ENCODE assay signal across 15 cellular contexts in genomic region chr2:68716948-68717661, GRCh38. TPM values are rescaled to one million over a fixed set of nuclear protein-coding genes. Genes with fewer than 3 reads are reported as not detected.
DNase-seq lines count a peak whose midpoint lies in the region; ATAC-seq and TF ChIP-seq lines count a peak whose summit lies in the region.
"Had no signal": no experiment of that assay in that cellular context is flagged by ENCODE, and none has a peak within 500 bp of the region (broad histone marks: within the 10 kb centered on the region; RNA-seq: fewer than 3 reads in every experiment).

No MANE protein-coding gene starts in this region.

- H3K79me2 ChIP-seq in hepatocyte: no peaks in the 10 kb centered on the region

- POLR2A ChIA-PET in activated CD8-positive, alpha-beta T cell treated with anti-CD3 and anti-CD28 coated beads, Interleukin-2, amount 10 ng/mL, durations not matched to agents 7 days and 5 days (lab: Charles Lee): interaction anchor here (0.8 to 3.9 kb wide), 7 partner anchors 10 to 191 kb away, joined by 3 to 21 read pairs (median 5); partner anchors contain the start of gene ARHGAP25
- POLR2A ChIA-PET in WTC11 (lab: Charles Lee): interaction anchor here (0.7 kb wide), 1 partner anchor 8 kb away, joined by 3 read pairs; no protein-coding TSS in a partner anchor
- POLR2A ChIA-PET in A673 (lab: Charles Lee; ENCODE audit: low non-redundant PET): no interaction called here

- H3K9me3 Mint-ChIP-seq in activated CD8-positive, alpha-beta T cell treated with anti-CD3 and anti-CD28 coated beads, Interleukin-2, amount 10 ng/mL, durations not matched to agents 7 days and 5 days (ENCODE audit: insufficient read depth): peaks cover 8% of the 10 kb centered on the region
- no peaks in the 10 kb centered on the region for H3K9me3 Mint-ChIP-seq in natural killer cell treated with Interleukin-12 subunit alpha and Interleukin-12 subunit beta and Interleukin-15 and Interleukin-18, amount 100 ng/mL, for 72 hours
- H3K9me3 Mint-ChIP-seq in WTC11: no peaks in the 10 kb centered on the region

- peak overlapping the region; percentile 85 for H3K27ac Mint-ChIP-seq in activated CD8-positive, alpha-beta T cell treated with anti-CD3 and anti-CD28 coated beads, Interleukin-2, amount 10 ng/mL, durations not matched to agents 7 days and 5 days
- peak overlapping the region; percentile 65 to 80 for H3K27ac Mint-ChIP-seq in natural killer cell treated with Interleukin-12 subunit alpha and Interleukin-12 subunit beta and Interleukin-15 and Interleukin-18, amount 100 ng/mL, for 72 hours
- no peak overlapping the region for H3K27ac Mint-ChIP-seq in WTC11

- peaks cover 4% of the 10 kb centered on the region for H3K36me3 Mint-ChIP-seq in activated CD8-positive, alpha-beta T cell treated with anti-CD3 and anti-CD28 coated beads, Interleukin-2, amount 10 ng/mL, durations not matched to agents 7 days and 5 days (ENCODE audit: low read depth)
- H3K36me3 Mint-ChIP-seq in natural killer cell treated with Interleukin-12 subunit alpha and Interleukin-12 subunit beta and Interleukin-15 and Interleukin-18, amount 100 ng/mL, for 72 hours: no peaks in the 10 kb centered on the region
- H3K36me3 Mint-ChIP-seq in WTC11: no peaks in the 10 kb centered on the region

- peak; percentile 17 for ATAC-seq in GM21786 (IDR thresholded peaks at IDR 0.05; ENCODE audit: unreplicated experiment)
- ATAC-seq in activated CD8-positive, alpha-beta T cell treated with anti-CD3 and anti-CD28 coated beads, Interleukin-2, amount 10 ng/mL, durations not matched to agents 7 days and 5 days: peak; percentile 57
- ATAC-seq in natural killer cell treated with Interleukin-12 subunit alpha and Interleukin-12 subunit beta and Interleukin-15 and Interleukin-18, amount 100 ng/mL, for 72 hours: peak; percentile 91 to 94
- no peak for ATAC-seq in WTC11
- ATAC-seq: upper lobe of right lung had no signal

- no peak overlapping the region for H3K4me3 Mint-ChIP-seq in activated CD8-positive, alpha-beta T cell treated with anti-CD3 and anti-CD28 coated beads, Interleukin-2, amount 10 ng/mL, durations not matched to agents 7 days and 5 days
- H3K4me3 Mint-ChIP-seq in natural killer cell treated with Interleukin-12 subunit alpha and Interleukin-12 subunit beta and Interleukin-15 and Interleukin-18, amount 100 ng/mL, for 72 hours: peak overlapping the region; percentile 53
- no peak overlapping the region for H3K4me3 Mint-ChIP-seq in WTC11

- no peak overlapping the region for H3K4me3 ChIP-seq in hepatocyte
- H3K4me3 ChIP-seq in A673 (ENCODE audit: low read depth, low read length, poor library complexity, severe bottlenecking): no peak overlapping the region
- H3K4me3 ChIP-seq: left ventricle myocardium inferior, upper lobe of right lung had no signal

- no peaks in the 10 kb centered on the region for H3K9me3 ChIP-seq in hepatocyte (ENCODE audit: low read depth)
- no peaks in the 10 kb centered on the region for H3K9me3 ChIP-seq in A673 (ENCODE audit: low read depth, low read length, poor library complexity, severe bottlenecking)
- H3K9me3 ChIP-seq: left ventricle myocardium inferior, upper lobe of right lung had no signal

- H3K9me2 ChIP-seq in hepatocyte (replicated peaks; ENCODE audit: insufficient read depth): no peaks in the 10 kb centered on the region

- H3K4me1 ChIP-seq in hepatocyte (ENCODE audit: insufficient read depth) (no peaks in the 10 kb centered on the region), A673 (ENCODE audit: insufficient read depth, low read length, poor library complexity, severe bottlenecking) (peaks cover 21% of the 10 kb centered on the region)

- H3K36me3 ChIP-seq in hepatocyte (replicated peaks; ENCODE audit: insufficient read depth, low read depth): no peaks in the 10 kb centered on the region
- H3K36me3 ChIP-seq in A673 (ENCODE audit: insufficient read depth, low read length, poor library complexity, severe bottlenecking): no peaks in the 10 kb centered on the region
- H3K36me3 ChIP-seq: left ventricle myocardium inferior, upper lobe of right lung had no signal

- WGBS in hepatocyte (ENCODE audit: low lambda C conversion rate, missing lambda C conversion rate): 84% methylated on average over 5 of the region's 5 CpGs

- DNase-seq in activated CD4-positive, alpha-beta T cell treated with anti-CD3 and anti-CD28 coated beads for 48 hours: peak; percentile 71
- no peak for DNase-seq in activated CD4-positive, alpha-beta T cell treated with anti-CD3 and anti-CD28 coated beads for 1 hour
- peak; percentile 75 for DNase-seq in activated CD8-positive, alpha-beta T cell treated with anti-CD3 and anti-CD28 coated beads, Interleukin-2, amount 10 ng/mL, durations not matched to agents 7 days and 5 days
- DNase-seq in natural killer cell treated with Interleukin-12 subunit alpha and Interleukin-12 subunit beta and Interleukin-15 and Interleukin-18, amount 100 ng/mL, for 72 hours (ENCODE audit: low spot score): peak; percentile 67
- no peak for DNase-seq in WTC11 (ENCODE audit: low spot score)
- no peak for DNase-seq in hepatocyte (ENCODE audit: low spot score)
- no peak for DNase-seq in A673 (ENCODE audit: low spot score)
- DNase-seq: activated effector memory CD4-positive, alpha-beta T cell treated with anti-CD3 and anti-CD28 coated beads, Interleukin-2, amount 50 U/mL, for 16 hours; cerebellar nuclear complex; erythroblast; hypothalamus; left ventricle myocardium inferior; NCI-H526; upper lobe of right lung had no signal

- H3K4me1 Mint-ChIP-seq in activated CD8-positive, alpha-beta T cell treated with anti-CD3 and anti-CD28 coated beads, Interleukin-2, amount 10 ng/mL, durations not matched to agents 7 days and 5 days (ENCODE audit: low read depth): peaks cover 88% of the 10 kb centered on the region
- peaks cover 65 to 77% of the 10 kb centered on the region in 2 donors for H3K4me1 Mint-ChIP-seq in natural killer cell treated with Interleukin-12 subunit alpha and Interleukin-12 subunit beta and Interleukin-15 and Interleukin-18, amount 100 ng/mL, for 72 hours (ENCODE audit: low read depth in 2 of 2)
- peaks cover 8% of the 10 kb centered on the region for H3K4me1 Mint-ChIP-seq in WTC11

- H3K27me3 Mint-ChIP-seq in activated CD8-positive, alpha-beta T cell treated with anti-CD3 and anti-CD28 coated beads, Interleukin-2, amount 10 ng/mL, durations not matched to agents 7 days and 5 days (ENCODE audit: low read depth): peaks cover 3% of the 10 kb centered on the region
- H3K27me3 Mint-ChIP-seq in natural killer cell treated with Interleukin-12 subunit alpha and Interleukin-12 subunit beta and Interleukin-15 and Interleukin-18, amount 100 ng/mL, for 72 hours: peaks cover 51 to 52% of the 10 kb centered on the region in 2 donors
- H3K27me3 Mint-ChIP-seq in WTC11 (ENCODE audit: low read depth): no peaks in the 10 kb centered on the region

- no peak overlapping the region for H3K27ac ChIP-seq in hepatocyte
- H3K27ac ChIP-seq in A673 (ENCODE audit: low read depth, low read length, poor library complexity, severe bottlenecking): no peak overlapping the region
- H3K27ac ChIP-seq: left ventricle myocardium inferior, upper lobe of right lung had no signal

- TF ChIP-seq CTCF in WTC11 (IDR thresholded peaks at IDR 0.05) (no peak), hepatocyte (IDR thresholded peaks at IDR 0.05; ENCODE audit: poor library complexity) (no peak), A673 (conservative IDR thresholded peaks at IDR 0.05; ENCODE audit: low read depth, low read length) (no peak)

- no peak overlapping the region for H2AFZ ChIP-seq in hepatocyte

- no peaks in the 10 kb centered on the region for H4K20me1 ChIP-seq in hepatocyte (ENCODE audit: insufficient read depth, poor library complexity, severe bottlenecking)

- no TSS peak for BruUV-seq in A673 (replicated peaks; lab: Mats Ljungman, UMichigan)

- CTCF ChIA-PET in activated CD8-positive, alpha-beta T cell treated with anti-CD3 and anti-CD28 coated beads, Interleukin-2, amount 10 ng/mL, durations not matched to agents 7 days and 5 days (lab: Charles Lee): interaction anchor here (0.9 to 23.9 kb wide), 13 partner anchors 9 to 252 kb away, joined by 3 to 449 read pairs (median 9); partner anchors contain the start of genes APLF, ARHGAP25 and FBXO48
- CTCF ChIA-PET in WTC11 (lab: Charles Lee): interaction anchor here (1.0 to 2.6 kb wide), 6 partner anchors 8 to 254 kb away, joined by 3 to 16 read pairs (median 6); partner anchors contain the start of genes APLF and FBXO48
- CTCF ChIA-PET in A673 (lab: Charles Lee): interaction anchor here (1.2 to 1.9 kb wide), 2 partner anchors 8 to 230 kb away, joined by 3 to 6 read pairs; no protein-coding TSS in a partner anchor

- H3K4me2 ChIP-seq in hepatocyte: no peak overlapping the region

- intact Hi-C loops in A673 (cut with micrococcal nuclease; ENCODE audit: unreplicated experiment): loop anchor here (5.0 kb wide), 1 partner anchor 230 kb away; no protein-coding TSS in a partner anchor

- H3K27me3 ChIP-seq in hepatocyte: no peaks in the 10 kb centered on the region
- H3K27me3 ChIP-seq in A673 (replicated peaks; ENCODE audit: insufficient read depth, low read depth, low read length, poor library complexity): no peaks in the 10 kb centered on the region
- H3K27me3 ChIP-seq: upper lobe of right lung had no signal

TF ChIP-seq in WTC11, 78 proteins besides CTCF, POLR2A, EP300 and RAD21:
- no peak for TF ChIP-seq ZNF416 (CRISPR knock-in tag; IDR thresholded peaks at IDR 0.05)
- no peak for TF ChIP-seq TEAD1 (CRISPR knock-in tag; IDR thresholded peaks at IDR 0.05)
- no peak for TF ChIP-seq TP53 (CRISPR knock-in tag; IDR thresholded peaks at IDR 0.05)

RNA-seq across cellular contexts. Expression of gene ARHGAP25, which starts 17.5 kb away (rescaled TPM):
- total RNA-seq in activated CD8-positive, alpha-beta T cell treated with anti-CD3 and anti-CD28 coated beads, Interleukin-2, amount 10 ng/mL, durations not matched to agents 7 days and 5 days: 10 to 100 TPM; 68.2 to 68.7 TPM
- 100 to 1,000 TPM; 121 to 170 TPM for total RNA-seq in natural killer cell treated with Interleukin-12 subunit alpha and Interleukin-12 subunit beta and Interleukin-15 and Interleukin-18, amount 100 ng/mL, for 72 hours
- total RNA-seq in WTC11 (2021): 2.6 to 3.4 TPM (median 2.9 TPM) in 3 replicates
- total RNA-seq in hepatocyte: 0.47 TPM in 1 of 2 replicates, not detected in the other
- 0.12 and 0.21 TPM in 2 replicates for polyA plus RNA-seq in hepatocyte
- total RNA-seq in A673 (2021): 5.4 and 6.2 TPM in 2 replicates

Comparison
In these comparisons a context has a peak if more than half of its experiments do, and no peak if none do; other contexts are left out.
1. DNase-seq: peak in activated CD4-positive, alpha-beta T cell treated with anti-CD3 and anti-CD28 coated beads for 48 hours (single experiment), activated CD8-positive, alpha-beta T cell treated with anti-CD3 and anti-CD28 coated beads, Interleukin-2, amount 10 ng/mL, durations not matched to agents 7 days and 5 days (single experiment) and natural killer cell treated with Interleukin-12 subunit alpha and Interleukin-12 subunit beta and Interleukin-15 and Interleukin-18, amount 100 ng/mL, for 72 hours (single experiment); none in activated CD4-positive, alpha-beta T cell treated with anti-CD3 and anti-CD28 coated beads for 1 hour (single experiment), WTC11 (single experiment), hepatocyte (single experiment) and A673 (single experiment).